ENCODE assay signal across 32 cellular contexts in genomic region chr3:146701246-146701645, GRCh38.
"Had no signal": no experiment of that assay in that cellular context is flagged by ENCODE, and none has a peak within 500 bp of the region (broad histone marks: within the 10 kb centered on the region; RNA-seq: fewer than 3 reads in every experiment).

No MANE protein-coding gene starts in this region.

- H3K27me3 ChIP-seq: brain microvascular endothelial cell, SJCRH30 had no signal

- H3K9me3 ChIP-seq: SJCRH30 had no signal

- H3K27ac ChIP-seq: brain microvascular endothelial cell, SJCRH30, SK-N-MC, WERI-Rb-1 had no signal

- H3K27ac Mint-ChIP-seq: activated CD4-positive, alpha-beta T cell treated with anti-CD3 and anti-CD28 coated beads, Interleukin-2, amount 10 ng/mL, durations not matched to agents 24 days and 14 days; activated CD8-positive, alpha-beta T cell treated with anti-CD3 and anti-CD28 coated beads for 36 hours; activated naive CD8-positive, alpha-beta T cell treated with anti-CD3 and anti-CD28 coated beads for 36 hours; activated T-cell treated with anti-CD3 and anti-CD28 coated beads, Interleukin-2, amount 50 U/mL, for 72 hours; activated T-helper 17 cell treated with anti-CD3 and anti-CD28 coated beads, Interleukin-2, amount 50 U/mL, for 72 hours had no signal

- H3K4me3 Mint-ChIP-seq: activated CD4-positive, alpha-beta T cell treated with anti-CD3 and anti-CD28 coated beads, Interleukin-2, amount 10 ng/mL, durations not matched to agents 24 days and 14 days; activated CD8-positive, alpha-beta T cell treated with anti-CD3 and anti-CD28 coated beads for 36 hours; activated naive CD8-positive, alpha-beta T cell treated with anti-CD3 and anti-CD28 coated beads for 36 hours; activated T-cell treated with anti-CD3 and anti-CD28 coated beads, Interleukin-2, amount 50 U/mL, for 72 hours; activated T-helper 17 cell treated with anti-CD3 and anti-CD28 coated beads, Interleukin-2, amount 50 U/mL, for 72 hours had no signal

- H3K27me3 Mint-ChIP-seq: activated CD4-positive, alpha-beta T cell treated with anti-CD3 and anti-CD28 coated beads, Interleukin-2, amount 10 ng/mL, durations not matched to agents 24 days and 14 days; activated CD8-positive, alpha-beta T cell treated with anti-CD3 and anti-CD28 coated beads for 36 hours; activated naive CD8-positive, alpha-beta T cell treated with anti-CD3 and anti-CD28 coated beads for 36 hours; activated T-helper 17 cell treated with anti-CD3 and anti-CD28 coated beads, Interleukin-2, amount 50 U/mL, for 72 hours had no signal

- H3K4me3 ChIP-seq: SJCRH30, SK-N-MC had no signal

- H3K36me3 Mint-ChIP-seq: activated naive CD8-positive, alpha-beta T cell treated with anti-CD3 and anti-CD28 coated beads for 36 hours had no signal

- ATAC-seq: activated CD8-positive, alpha-beta T cell treated with anti-CD3 and anti-CD28 coated beads for 36 hours; activated T-cell treated with anti-CD3 and anti-CD28 coated beads, Interleukin-2, amount 50 U/mL, for 72 hours; activated T-helper 17 cell treated with anti-CD3 and anti-CD28 coated beads, Interleukin-2, amount 50 U/mL, for 72 hours; Panc1 had no signal

- H3K4me1 ChIP-seq: SJCRH30 had no signal

- H3K36me3 ChIP-seq: brain microvascular endothelial cell, SJCRH30, WERI-Rb-1 had no signal

- DNase-seq: activated CD4-positive, alpha-beta T cell treated with anti-CD3 and anti-CD28 coated beads, Interleukin-2, amount 10 ng/mL, durations not matched to agents 24 days and 14 days; activated CD4-positive, alpha-beta T cell treated with anti-CD3 and anti-CD28 coated beads, Interleukin-2, amount 50 U/mL, for 4 hours; activated CD8-positive, alpha-beta T cell treated with anti-CD3 and anti-CD28 coated beads for 36 hours; activated effector memory CD4-positive, alpha-beta T cell treated with anti-CD3 and anti-CD28 coated beads, Interleukin-2, amount 50 U/mL, for 16 hours; activated naive CD4-positive, alpha-beta T cell; activated naive CD4-positive, alpha-beta T cell treated with anti-CD3 and anti-CD28 coated beads, Interleukin-2, amount 50 U/mL, for 16 hours; activated naive CD8-positive, alpha-beta T cell treated with anti-CD3 and anti-CD28 coated beads for 36 hours; activated T-cell treated with anti-CD3 and anti-CD28 coated beads, Interleukin-2, amount 50 U/mL, for 1 hour; activated T-cell treated with anti-CD3 and anti-CD28 coated beads, Interleukin-2, amount 50 U/mL, for 72 hours; amniotic stem cell; aorta; brain microvascular endothelial cell; central memory CD4-positive, alpha-beta T cell; NCI-H1092 treated with DMSO at 0.1 percent for 48 hours; NCI-H1417; NCI-H146; NCI-H187; NCI-H2029 treated with DMSO at 0.1 percent for 48 hours; NCI-H2107; NCI-H2171; NCI-H2227 treated with DMSO at 0.1 percent for 48 hours; NCI-H446; NCI-H510A treated with DMSO at 0.1 percent for 48 hours; NCI-H526 treated with DMSO at 0.1 percent for 48 hours; NCI-H774; SHP77; SJCRH30; T1000; WERI-Rb-1 had no signal

- H3K9me3 Mint-ChIP-seq: activated CD4-positive, alpha-beta T cell treated with anti-CD3 and anti-CD28 coated beads, Interleukin-2, amount 10 ng/mL, durations not matched to agents 24 days and 14 days; activated CD8-positive, alpha-beta T cell treated with anti-CD3 and anti-CD28 coated beads for 36 hours; activated naive CD8-positive, alpha-beta T cell treated with anti-CD3 and anti-CD28 coated beads for 36 hours had no signal

- H3K4me1 Mint-ChIP-seq: activated CD4-positive, alpha-beta T cell treated with anti-CD3 and anti-CD28 coated beads, Interleukin-2, amount 10 ng/mL, durations not matched to agents 24 days and 14 days; activated naive CD8-positive, alpha-beta T cell treated with anti-CD3 and anti-CD28 coated beads for 36 hours; activated T-helper 17 cell treated with anti-CD3 and anti-CD28 coated beads, Interleukin-2, amount 50 U/mL, for 72 hours had no signal
